In genomic region chr16:84806256-84806889, GRCh38 we compare ENCODE assay signal across 8 cellular contexts. TPM values are rescaled to one million over a fixed set of nuclear protein-coding genes. Genes with fewer than 3 reads are reported as not detected.
DNase-seq lines count a peak whose midpoint lies in the region; ATAC-seq and TF ChIP-seq lines count a peak whose summit lies in the region.

No MANE protein-coding gene starts in this region.

- no peak overlapping the region for H3K27ac Mint-ChIP-seq in CD4-positive, alpha-beta memory T cell

- H3K27me3 ChIP-seq in CD4-positive, alpha-beta memory T cell (ENCODE audit: insufficient read depth, low read length): no peaks in the 10 kb centered on the region

- POLR2A ChIA-PET in CD4-positive, alpha-beta memory T cell (lab: Charles Lee; ENCODE audit: partially characterized antibody): no interaction called here

- H3K4me3 Mint-ChIP-seq in CD4-positive, alpha-beta memory T cell: peak overlapping the region in 3 of 8 donors; percentile 2 to 64 (median 13)

- TF ChIP-seq POLR2A in NB4 (IDR thresholded peaks at IDR 0.05; ENCODE audit: extremely low read depth, insufficient read length): no peak

- no peaks in the 10 kb centered on the region for H3K9me3 Mint-ChIP-seq in CD4-positive, alpha-beta memory T cell

- no peak for TF ChIP-seq CTCF in NB4 (IDR thresholded peaks at IDR 0.05; ENCODE audit: low read depth, low read length)
- TF ChIP-seq CTCF in mucosa of descending colon (IDR thresholded peaks at IDR 0.05): no peak

- no peaks in the 10 kb centered on the region for H3K36me3 ChIP-seq in mucosa of descending colon (ENCODE audit: low read depth)
- H3K36me3 ChIP-seq in CD4-positive, alpha-beta memory T cell (ENCODE audit: insufficient read depth, low read length): no peaks in the 10 kb centered on the region

- peaks cover 3 to 10% of the 10 kb centered on the region in 2 donors for H3K27me3 Mint-ChIP-seq in CD4-positive, alpha-beta memory T cell

- intact Hi-C loops in mucosa of descending colon (cut with DNase I, micrococcal nuclease): no loop called here
- intact Hi-C loops in CD4-positive, alpha-beta memory T cell (cut with micrococcal nuclease): no loop called here

- no peaks in the 10 kb centered on the region for H3K9me3 ChIP-seq in mucosa of descending colon
- H3K9me3 ChIP-seq in CD4-positive, alpha-beta memory T cell (ENCODE audit: control insufficient read depth in 1 of 2, low read length in 2 of 2): no peaks in the 10 kb centered on the region

- CTCF ChIA-PET in CD4-positive, alpha-beta memory T cell (lab: Charles Lee; ENCODE audit: partially characterized antibody): interaction anchor here (1.0 kb wide), 1 partner anchor 145 kb away, joined by 3 read pairs; no protein-coding TSS in a partner anchor

- H3K4me1 ChIP-seq in mucosa of descending colon (ENCODE audit: low read depth): no peaks in the 10 kb centered on the region
- H3K4me1 ChIP-seq in CD4-positive, alpha-beta memory T cell (ENCODE audit: insufficient read depth, low read length): peaks cover 8% of the 10 kb centered on the region

- peaks cover 4 to 9% (median 8%) of the 10 kb centered on the region in 4 donors for H3K4me1 Mint-ChIP-seq in CD4-positive, alpha-beta memory T cell

- peak; percentile 36 for DNase-seq in DMS53 treated with DMSO at 0.1 percent for 48 hours (lab: John Stamatoyannopoulos, UW; ENCODE audit: unreplicated experiment)
- peak; percentile 91 for DNase-seq in NB4 (ENCODE audit: low read depth)
- peak; percentile 45 to 61 for DNase-seq in T47D (ENCODE audit: low read depth in 1 of 2, low spot score in 1 of 2)
- DNase-seq in mucosa of descending colon: peak in 2 of 3 donors; percentile 33 to 66
- DNase-seq in NCI-H2081 (lab: John Stamatoyannopoulos, UW): no peak
- no peak for DNase-seq in HUDEP-2 (lab: John Stamatoyannopoulos, UW; ENCODE audit: unreplicated experiment in 76 of 76)
- DNase-seq in CD4-positive, alpha-beta memory T cell: no peak

- no peaks in the 10 kb centered on the region for H3K36me3 Mint-ChIP-seq in CD4-positive, alpha-beta memory T cell

- in situ Hi-C loops in T47D (cut with HindIII; ENCODE audit: low pct_unique_long_range_greater_than_20kb, low sequenced_read_pairs): no loop called here

- H3K4me3 ChIP-seq in NB4 (ENCODE audit: low read depth, low read length) (peak overlapping the region; percentile 48), mucosa of descending colon (no peak overlapping the region)
- H3K4me3 ChIP-seq in CD4-positive, alpha-beta memory T cell (ENCODE audit: low read length in 2 of 2): no peak overlapping the region

- peak; percentile 63 for ATAC-seq in mucosa of descending colon
- ATAC-seq in HG02763 (IDR thresholded peaks at IDR 0.05; ENCODE audit: unreplicated experiment): no peak

- H3K27ac ChIP-seq in CD4-positive, alpha-beta memory T cell (ENCODE audit: low read depth, low read length): no peak overlapping the region

RNA-seq across cellular contexts. Expression of gene CRISPLD2, which starts 13.4 kb away (rescaled TPM):
- 100 to 1,000 TPM in 1 of 3 donors, 10 to 100 TPM in 2; 10.5 to 114 (median 38.7) TPM for total RNA-seq in mucosa of descending colon
- total RNA-seq in CD4-positive, alpha-beta memory T cell: under 1 TPM; 0.32 to 0.89 TPM
- 1 to 10 TPM; 1.0 to 2.5 TPM for polyA plus RNA-seq in CD4-positive, alpha-beta memory T cell

Comparison
In these comparisons a context has a peak if more than half of its experiments do, and no peak if none do; other contexts are left out.
1. DNase-seq: peak in DMS53 treated with DMSO at 0.1 percent for 48 hours (single experiment), NB4 (single experiment), T47D (2 of 2) and mucosa of descending colon (2 of 3); none in NCI-H2081 (0 of 2), HUDEP-2 (0 of 76) and CD4-positive, alpha-beta memory T cell (0 of 5).
2. RNA of gene CRISPLD2, which starts 13.4 kb away (total RNA-seq): 10.5 to 114 TPM in mucosa of descending colon; 0.32 to 0.89 TPM in CD4-positive, alpha-beta memory T cell; every median in the first group is over 4 times any median in the second.